In the genomic region with DNA sequence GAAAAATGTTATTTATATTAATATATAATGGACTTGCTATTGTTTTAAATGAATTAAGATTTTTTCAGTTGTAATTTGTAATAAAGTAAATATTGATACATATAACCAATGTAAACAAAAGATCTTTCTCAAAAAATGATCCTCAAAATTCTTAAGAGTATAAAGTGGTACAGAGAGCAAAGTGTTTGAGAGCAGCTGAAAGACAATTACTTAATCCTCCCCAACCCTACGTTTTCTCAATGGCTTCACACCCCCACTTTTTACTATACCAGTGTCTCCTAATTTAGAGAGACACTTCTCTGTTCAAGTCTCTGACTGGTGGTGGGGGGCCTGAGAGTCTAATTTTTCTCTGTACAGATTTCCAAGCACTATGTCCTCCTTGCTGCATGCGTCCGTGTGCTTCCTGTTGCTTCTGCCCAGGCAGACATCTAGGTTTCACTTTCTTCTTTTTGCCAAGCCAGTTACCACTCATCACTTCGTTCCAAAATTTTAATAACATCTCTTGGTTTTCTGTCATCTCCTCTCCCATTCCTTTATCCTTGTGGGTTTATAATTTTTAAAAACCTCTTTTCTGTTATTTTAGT, we compare ENCODE assay signal across 8 cellular contexts.
DNase-seq lines count a peak whose midpoint lies in the region; ATAC-seq and TF ChIP-seq lines count a peak whose summit lies in the region.

No MANE protein-coding gene starts in this region.

- no peak for ATAC-seq in activated T-cell treated with anti-CD3 and anti-CD28 coated beads, Interleukin-2, amount 50 U/mL, for 72 hours (replicated peaks in 1 of 2)
- ATAC-seq in HG03045 (IDR thresholded peaks at IDR 0.05; ENCODE audit: unreplicated experiment), result peak; percentile 81
- ATAC-seq in naive thymus-derived CD8-positive, alpha-beta T cell, result no peak

- H3K36me3 ChIP-seq in Peyer's patch, result no peaks in the 10 kb centered on the region

- no peaks in the 10 kb centered on the region for H3K4me1 ChIP-seq in Peyer's patch

- H3K27ac ChIP-seq in coronary artery, result no peak overlapping the region
- no peak overlapping the region for H3K27ac ChIP-seq in Peyer's patch

- TF ChIP-seq POLR2A in Peyer's patch (IDR thresholded peaks at IDR 0.05), result no peak

- in situ Hi-C loops in SK-MEL-5 (cut with HindIII; ENCODE audit: low pct_unique_long_range_greater_than_20kb, low sequenced_read_pairs), result no loop called here

- no peaks in the 10 kb centered on the region for H3K27me3 ChIP-seq in Peyer's patch

- no peaks in the 10 kb centered on the region for H3K4me1 Mint-ChIP-seq in activated T-cell treated with anti-CD3 and anti-CD28 coated beads, Interleukin-2, amount 50 U/mL, for 72 hours (ENCODE audit: low read depth)
- H3K4me1 Mint-ChIP-seq in naive thymus-derived CD8-positive, alpha-beta T cell, result peaks cover 0 to 4% (median 1%) of the 10 kb centered on the region in 4 donors

- H3K36me3 Mint-ChIP-seq in activated T-cell treated with anti-CD3 and anti-CD28 coated beads, Interleukin-2, amount 50 U/mL, for 72 hours (ENCODE audit: insufficient read depth in 2 of 2), result no peaks in the 10 kb centered on the region
- no peaks in the 10 kb centered on the region for H3K36me3 Mint-ChIP-seq in naive thymus-derived CD8-positive, alpha-beta T cell

- no peaks in the 10 kb centered on the region for H3K9me3 ChIP-seq in Peyer's patch

- H3K27ac Mint-ChIP-seq in activated T-cell treated with anti-CD3 and anti-CD28 coated beads, Interleukin-2, amount 50 U/mL, for 72 hours, result no peak overlapping the region
- peak overlapping the region in 6 of 10 donors; percentile 24 to 57 (median 44) for H3K27ac Mint-ChIP-seq in naive thymus-derived CD8-positive, alpha-beta T cell

- POLR2A ChIA-PET in naive thymus-derived CD8-positive, alpha-beta T cell (lab: Charles Lee), result interaction anchor here (0.5 kb wide), 1 partner anchor 1639 kb away, joined by 4 read pairs; no protein-coding TSS in a partner anchor

- H3K9me3 Mint-ChIP-seq in activated T-cell treated with anti-CD3 and anti-CD28 coated beads, Interleukin-2, amount 50 U/mL, for 72 hours, result peaks cover 0 to 2% of the 10 kb centered on the region in 2 donors
- peaks cover 0 to 14% (median 7%) of the 10 kb centered on the region in 9 donors for H3K9me3 Mint-ChIP-seq in naive thymus-derived CD8-positive, alpha-beta T cell

- peaks cover 7% of the 10 kb centered on the region for H3K27me3 Mint-ChIP-seq in activated T-cell treated with anti-CD3 and anti-CD28 coated beads, Interleukin-2, amount 50 U/mL, for 72 hours (ENCODE audit: low read depth)
- peaks cover 0 to 11% (median 3%) of the 10 kb centered on the region in 5 donors for H3K27me3 Mint-ChIP-seq in naive thymus-derived CD8-positive, alpha-beta T cell

- H3K4me3 Mint-ChIP-seq in activated T-cell treated with anti-CD3 and anti-CD28 coated beads, Interleukin-2, amount 50 U/mL, for 72 hours, result peak overlapping the region; percentile 55 to 68
- peak overlapping the region; percentile 55 to 78 (median 66) for H3K4me3 Mint-ChIP-seq in naive thymus-derived CD8-positive, alpha-beta T cell

- H3K4me3 ChIP-seq in coronary artery (no peak overlapping the region), Peyer's patch (no peak overlapping the region)

- TF ChIP-seq CTCF in coronary artery (IDR thresholded peaks at IDR 0.05), result no peak
- TF ChIP-seq CTCF in Peyer's patch (IDR thresholded peaks at IDR 0.05), result no peak

- no peak for DNase-seq in activated T-cell treated with anti-CD3 and anti-CD28 coated beads, Interleukin-2, amount 50 U/mL, for 72 hours
- DNase-seq in activated T-cell treated with anti-CD3 and anti-CD28 coated beads, Interleukin-2, amount 50 U/mL, for 48 hours, result no peak
- DNase-seq in SK-MEL-5 (ENCODE audit: low read depth, low spot score) (peak; percentile 58), coronary artery (ENCODE audit: low spot score) (no peak), DMS114 treated with DMSO at 0.1 percent for 48 hours (lab: John Stamatoyannopoulos, UW; ENCODE audit: unreplicated experiment) (no peak), Peyer's patch (no peak)
- no peak for DNase-seq in naive thymus-derived CD8-positive, alpha-beta T cell
